ENCODE assay signal across 17 cellular contexts in genomic region chr1:224169876-224170275, GRCh38. TPM values are rescaled to one million over a fixed set of nuclear protein-coding genes. Genes with fewer than 3 reads are reported as not detected.
DNase-seq lines count a peak whose midpoint lies in the region; ATAC-seq and TF ChIP-seq lines count a peak whose summit lies in the region.
"Had no signal": no experiment of that assay in that cellular context is flagged by ENCODE, and none has a peak within 500 bp of the region (broad histone marks: within the 10 kb centered on the region; RNA-seq: fewer than 3 reads in every experiment).

No MANE protein-coding gene starts in this region.

- H3K27me3 ChIP-seq in Karpas-422 (ENCODE audit: low read length) (no peaks in the 10 kb centered on the region), subcutaneous abdominal adipose tissue (ENCODE audit: control insufficient read depth in 5 of 5, insufficient read depth in 4 of 5, low read length in 5 of 5) (no peaks in the 10 kb centered on the region)
- H3K27me3 ChIP-seq: body of pancreas, Peyer's patch had no signal

- no peaks in the 10 kb centered on the region for H4K20me1 ChIP-seq in Karpas-422 (ENCODE audit: insufficient read depth, low read depth, low read length)

- peak overlapping the region; percentile 80 for H3K27ac Mint-ChIP-seq in activated naive CD4-positive, alpha-beta T cell treated with anti-CD3 and anti-CD28 coated beads, Interleukin-2, amount 10 ng/mL, durations not matched to agents 7 days and 5 days
- peak overlapping the region; percentile 12 for H3K27ac Mint-ChIP-seq in chondrocyte (ENCODE audit: unreplicated experiment)

- H3K4me2 ChIP-seq in Karpas-422 (ENCODE audit: low read depth, low read length, poor library complexity, severe bottlenecking): no peak overlapping the region

- no peaks in the 10 kb centered on the region for H3K9me3 ChIP-seq in Karpas-422 (ENCODE audit: low read length)
- H3K9me3 ChIP-seq in subcutaneous abdominal adipose tissue (ENCODE audit: control insufficient read depth in 5 of 5, low read length in 5 of 5): no peaks in the 10 kb centered on the region
- H3K9me3 ChIP-seq: body of pancreas, lower lobe of right lung, Peyer's patch, thoracic aorta had no signal

- H3K36me3 Mint-ChIP-seq in activated naive CD4-positive, alpha-beta T cell treated with anti-CD3 and anti-CD28 coated beads, Interleukin-2, amount 10 ng/mL, durations not matched to agents 7 days and 5 days: peaks cover 7% of the 10 kb centered on the region
- no peaks in the 10 kb centered on the region for H3K36me3 Mint-ChIP-seq in chondrocyte (ENCODE audit: low read depth)

- peaks cover 48% of the 10 kb centered on the region for H3K4me1 Mint-ChIP-seq in activated naive CD4-positive, alpha-beta T cell treated with anti-CD3 and anti-CD28 coated beads, Interleukin-2, amount 10 ng/mL, durations not matched to agents 7 days and 5 days
- peaks cover 22% of the 10 kb centered on the region for H3K4me1 Mint-ChIP-seq in chondrocyte (ENCODE audit: low read depth)

- ATAC-seq in HG03354 (IDR thresholded peaks at IDR 0.05; ENCODE audit: poor library complexity, severe bottlenecking, unreplicated experiment): no peak
- ATAC-seq: body of pancreas had no signal

- CTCF ChIA-PET in activated naive CD4-positive, alpha-beta T cell treated with anti-CD3 and anti-CD28 coated beads, Interleukin-2, amount 10 ng/mL, durations not matched to agents 7 days and 5 days (lab: Charles Lee): interaction anchor here (0.8 to 1.8 kb wide), 9 partner anchors 9 to 160 kb away, joined by 3 to 6 read pairs (median 3); partner anchors contain the start of genes DEGS1 and NVL

- H3K36me3 ChIP-seq in Karpas-422 (ENCODE audit: insufficient read depth, low read length): no peaks in the 10 kb centered on the region
- H3K36me3 ChIP-seq in subcutaneous abdominal adipose tissue (ENCODE audit: control insufficient read depth in 5 of 5, insufficient read depth in 5 of 5, low read length in 5 of 5): no peaks in the 10 kb centered on the region
- H3K36me3 ChIP-seq: lower lobe of right lung, MG63, Peyer's patch, thoracic aorta had no signal

- no peak overlapping the region for H3K4me3 Mint-ChIP-seq in activated naive CD4-positive, alpha-beta T cell treated with anti-CD3 and anti-CD28 coated beads, Interleukin-2, amount 10 ng/mL, durations not matched to agents 7 days and 5 days
- H3K4me3 Mint-ChIP-seq in chondrocyte (ENCODE audit: unreplicated experiment): no peak overlapping the region

- H3K27me3 Mint-ChIP-seq in activated naive CD4-positive, alpha-beta T cell treated with anti-CD3 and anti-CD28 coated beads, Interleukin-2, amount 10 ng/mL, durations not matched to agents 7 days and 5 days: peaks cover 18% of the 10 kb centered on the region
- H3K27me3 Mint-ChIP-seq in chondrocyte (ENCODE audit: low read depth): no peaks in the 10 kb centered on the region

- no peak overlapping the region for H2AFZ ChIP-seq in Karpas-422 (ENCODE audit: low read length)

- H3K9me3 Mint-ChIP-seq in activated naive CD4-positive, alpha-beta T cell treated with anti-CD3 and anti-CD28 coated beads, Interleukin-2, amount 10 ng/mL, durations not matched to agents 7 days and 5 days: peaks cover 5% of the 10 kb centered on the region
- no peaks in the 10 kb centered on the region for H3K9me3 Mint-ChIP-seq in chondrocyte (ENCODE audit: low read depth)

- DNase-seq in activated naive CD4-positive, alpha-beta T cell treated with anti-CD3 and anti-CD28 coated beads, Interleukin-2, amount 10 ng/mL, durations not matched to agents 7 days and 5 days: no peak
- DNase-seq in activated naive CD4-positive, alpha-beta T cell treated with Interleukin-2 at 50 U/mL for 16 hours: no peak
- DNase-seq in Karpas-422 (peak; percentile 32), chondrocyte (ENCODE audit: low spot score) (no peak), NCI-H82 (lab: John Stamatoyannopoulos, UW) (no peak), hippocampal formation (lab: John Stamatoyannopoulos, UW) (no peak)
- DNase-seq: activated CD4-positive, CD25-positive, alpha-beta regulatory T cell treated with anti-CD3 and anti-CD28 coated beads, Interleukin-2, amount 50 U/mL, for 72 hours; body of pancreas; lower lobe of right lung; MG63; NCI-H187 treated with DMSO at 0.1 percent for 48 hours; NCI-H524 treated with DMSO at 0.1 percent for 48 hours; Peyer's patch; retina had no signal

- H3K4me3 ChIP-seq in Karpas-422 (ENCODE audit: low read length) (no peak overlapping the region), subcutaneous abdominal adipose tissue (ENCODE audit: low read depth in 1 of 5, low read length in 5 of 5) (no peak overlapping the region)
- H3K4me3 ChIP-seq: body of pancreas, lower lobe of right lung, MG63, Peyer's patch had no signal

- no peak for TF ChIP-seq CTCF in chondrocyte (IDR thresholded peaks at IDR 0.05)

- H3K4me1 ChIP-seq in Karpas-422 (ENCODE audit: low read length) (peaks cover 3% of the 10 kb centered on the region; the same call in 1 of the 2 replicates), subcutaneous abdominal adipose tissue (ENCODE audit: control insufficient read depth in 5 of 5, insufficient read depth in 5 of 5, low read length in 5 of 5) (peaks cover 4 to 21% (median 18%) of the 10 kb centered on the region in 5 donors)
- H3K4me1 ChIP-seq: body of pancreas had no signal

- H3K9ac ChIP-seq in Karpas-422 (ENCODE audit: low read length) (no peak overlapping the region), subcutaneous abdominal adipose tissue (ENCODE audit: low read length in 5 of 5) (no peak overlapping the region)

- no peaks in the 10 kb centered on the region for H3K9me2 ChIP-seq in Karpas-422 (replicated peaks; ENCODE audit: insufficient read depth, low read length)

- H3K79me2 ChIP-seq in Karpas-422 (ENCODE audit: low read length): no peaks in the 10 kb centered on the region

- no peak overlapping the region for H3K27ac ChIP-seq in Karpas-422 (ENCODE audit: low read length)
- peak overlapping the region; percentile 87 for H3K27ac ChIP-seq in subcutaneous abdominal adipose tissue (ENCODE audit: low read depth, low read length)

RNA-seq across cellular contexts. Expression of gene DEGS1, which starts 13.2 kb away (rescaled TPM):
- total RNA-seq in Karpas-422 (2014; rRNA removed; shearing (Covaris generic); ENCODE audit: low replicate concordance): 12.9 and 36.1 TPM in 2 replicates
- total RNA-seq in chondrocyte: 129 to 143 TPM (median 139 TPM) in 3 replicates

RNA-seq across cellular contexts. Expression of gene FBXO28, which starts 56.0 kb away (rescaled TPM):
- 20.8 and 33.4 TPM in 2 replicates for total RNA-seq in Karpas-422 (2014; rRNA removed; shearing (Covaris generic); ENCODE audit: low replicate concordance)
- 19.4 to 23.9 TPM (median 20.1 TPM) in 3 replicates for total RNA-seq in chondrocyte
